8 cellular contexts compared by ENCODE assay signal in genomic region chr12:31959051-31959700, GRCh38. TPM values are rescaled to one million over a fixed set of nuclear protein-coding genes. Genes with fewer than 3 reads are reported as not detected.
A peak's percentile ranks its signal among the peaks of the same experiment; 100 is the strongest.
DNase-seq lines count a peak whose midpoint lies in the region; ATAC-seq, FAIRE-seq and TF ChIP-seq lines count a peak whose summit lies in the region.

Gene RESF1 (plus strand): TSS chr12:31959415. CDS start chr12:31980956, 21,541 bp downstream.

- H3K27ac Mint-ChIP-seq in Caco-2 (ENCODE audit: unreplicated experiment) (peak within 1 kb of the TSS; percentile 93), endodermal cell (peak within 1 kb of the TSS; percentile 95)
- H3K27ac Mint-ChIP-seq in activated CD8-positive, alpha-beta memory T cell treated with anti-CD3 and anti-CD28 coated beads, Interleukin-2, amount 10 ng/mL, durations not matched to agents 7 days and 5 days: peak within 1 kb of the TSS; percentile 98

- H3K4me2 ChIP-seq in mesendoderm (ENCODE audit: low read length): peak within 1 kb of the TSS; percentile 63

- peak within 1 kb of the TSS; percentile 69 for H3K4me3 ChIP-seq in Caco-2 (ENCODE audit: low read depth, low read length)
- peak within 1 kb of the TSS; percentile 91 for H3K4me3 ChIP-seq in NT2/D1 (ENCODE audit: insufficient read length, low read depth)
- H3K4me3 ChIP-seq in endodermal cell (ENCODE audit: low read length): peak within 1 kb of the TSS; percentile 97
- peak within 1 kb of the TSS; percentile 79 for H3K4me3 ChIP-seq in mesendoderm (ENCODE audit: low read length)

- H3K56ac ChIP-seq in mesendoderm (ENCODE audit: low read length): peak within 1 kb of the TSS; percentile 94

- BruUV-seq in Caco-2 (replicated peaks; lab: Mats Ljungman, UMichigan): no TSS peak

- peaks cover under 1% of the 10 kb centered on the region for H3K79me1 ChIP-seq in mesendoderm (ENCODE audit: low read length)

- TF ChIP-seq CTCF in Caco-2 (IDR thresholded peaks at IDR 0.05; ENCODE audit: insufficient read depth in 1 of 2, low read depth in 1 of 2, low read length in 1 of 2, severe bottlenecking in 1 of 2, unreplicated experiment in 1 of 2): peak in 1 of 2 experiments; percentile 0
- TF ChIP-seq CTCF in endodermal cell (conservative IDR thresholded peaks at IDR 0.05): no peak

- peak within 1 kb of the TSS; percentile 41 for H2BK15ac ChIP-seq in mesendoderm (replicated peaks; ENCODE audit: low read depth)

- H3K4me1 ChIP-seq in Caco-2 (peaks cover 38% of the 10 kb centered on the region), NT2/D1 (ENCODE audit: insufficient read depth, insufficient read length) (no peaks in the 10 kb centered on the region), endodermal cell (ENCODE audit: control insufficient read depth, insufficient read depth, low read length) (no peaks in the 10 kb centered on the region), mesendoderm (ENCODE audit: control insufficient read depth, low read depth, low read length) (peaks cover 2% of the 10 kb centered on the region)

- DNase-seq in Caco-2: peak; percentile 97 to 98
- DNase-seq in HTR-8/SVneo (ENCODE audit: insufficient read length, low spot score): peak; percentile 74
- DNase-seq in NT2/D1 (ENCODE audit: low read depth, low spot score): peak; percentile 98
- peak; percentile 91 for DNase-seq in activated CD8-positive, alpha-beta memory T cell treated with anti-CD3 and anti-CD28 coated beads, Interleukin-2, amount 10 ng/mL, durations not matched to agents 7 days and 5 days
- peak; percentile 98 for DNase-seq in endodermal cell
- peak; percentile 99 for DNase-seq in mesendoderm
- peak; percentile 75 for DNase-seq in stimulated activated CD8-positive, alpha-beta memory T cell treated with anti-CD3 and anti-CD28 coated beads, Interleukin-12 subunit alpha, Interleukin-12 subunit beta, amount 100 ng/mL, for 4 hours (ENCODE audit: low read depth)

- H3K9me3 ChIP-seq in Caco-2 (peaks cover 57% of the 10 kb centered on the region), NT2/D1 (ENCODE audit: insufficient read depth, low read length) (peaks cover 55% of the 10 kb centered on the region), endodermal cell (ENCODE audit: control insufficient read depth, low read length) (peaks cover 25% of the 10 kb centered on the region)

- peak within 1 kb of the TSS; percentile 97 for H3K4ac ChIP-seq in mesendoderm (ENCODE audit: low read depth, low read length)

- H3K9me3 Mint-ChIP-seq in Caco-2 (ENCODE audit: unreplicated experiment) (peaks cover 47% of the 10 kb centered on the region), endodermal cell (peaks cover 32% of the 10 kb centered on the region)
- peaks cover 4% of the 10 kb centered on the region for H3K9me3 Mint-ChIP-seq in activated CD8-positive, alpha-beta memory T cell treated with anti-CD3 and anti-CD28 coated beads, Interleukin-2, amount 10 ng/mL, durations not matched to agents 7 days and 5 days (ENCODE audit: low read depth)

- H3K9ac ChIP-seq in NT2/D1 (ENCODE audit: insufficient read length, low read depth): peak within 1 kb of the TSS; percentile 88
- peak within 1 kb of the TSS; percentile 84 for H3K9ac ChIP-seq in endodermal cell (ENCODE audit: extremely low read depth, low read length, poor library complexity, severe bottlenecking)
- peak within 1 kb of the TSS; percentile 89 for H3K9ac ChIP-seq in mesendoderm (ENCODE audit: low read length)

- H3K27ac ChIP-seq in endodermal cell (ENCODE audit: low read depth, low read length) (peak within 1 kb of the TSS; percentile 90), mesendoderm (ENCODE audit: low read depth, low read length) (peak within 1 kb of the TSS; percentile 93)

- peaks cover 42% of the 10 kb centered on the region for H3K4me1 Mint-ChIP-seq in Caco-2 (ENCODE audit: low read depth, unreplicated experiment)
- peaks cover 67% of the 10 kb centered on the region for H3K4me1 Mint-ChIP-seq in activated CD8-positive, alpha-beta memory T cell treated with anti-CD3 and anti-CD28 coated beads, Interleukin-2, amount 10 ng/mL, durations not matched to agents 7 days and 5 days
- peaks cover 42% of the 10 kb centered on the region for H3K4me1 Mint-ChIP-seq in endodermal cell

- no peaks in the 10 kb centered on the region for H3K27me3 Mint-ChIP-seq in Caco-2 (ENCODE audit: insufficient read depth, unreplicated experiment)
- H3K27me3 Mint-ChIP-seq in activated CD8-positive, alpha-beta memory T cell treated with anti-CD3 and anti-CD28 coated beads, Interleukin-2, amount 10 ng/mL, durations not matched to agents 7 days and 5 days: no peaks in the 10 kb centered on the region
- no peaks in the 10 kb centered on the region for H3K27me3 Mint-ChIP-seq in endodermal cell (ENCODE audit: insufficient read depth)

- H3K79me2 ChIP-seq in mesendoderm (ENCODE audit: control insufficient read depth, insufficient read depth, low read length): peaks cover 46% of the 10 kb centered on the region

- H3K36me3 ChIP-seq in Caco-2 (ENCODE audit: control insufficient read depth, insufficient read depth, low read length) (peaks cover 4% of the 10 kb centered on the region), NT2/D1 (ENCODE audit: insufficient read depth, insufficient read length, low read length) (peaks cover 35% of the 10 kb centered on the region), endodermal cell (ENCODE audit: control insufficient read depth, insufficient read depth, low read length) (peaks cover 29% of the 10 kb centered on the region), mesendoderm (ENCODE audit: control insufficient read depth, insufficient read depth, low read length) (no peaks in the 10 kb centered on the region)

- H4K5ac ChIP-seq in mesendoderm (ENCODE audit: low read length): no peak within 1 kb of the TSS

- intact Hi-C loops in Caco-2 (cut with micrococcal nuclease; ENCODE audit: unreplicated experiment): loop anchor here (1.0 to 5.0 kb wide), 11 partner anchors 10 to 306 kb away; partner anchors contain the start of genes AMN1, BICD1 and ETFBKMT

- H2BK120ac ChIP-seq in mesendoderm (ENCODE audit: low read depth, low read length): peak within 1 kb of the TSS; percentile 92

- peak within 1 kb of the TSS; percentile 98 for H3K18ac ChIP-seq in mesendoderm (ENCODE audit: low read length)

- H3K27me3 ChIP-seq in Caco-2 (replicated peaks; ENCODE audit: control insufficient read depth, insufficient read depth, low read length) (no peaks in the 10 kb centered on the region), NT2/D1 (ENCODE audit: insufficient read depth, insufficient read length) (no peaks in the 10 kb centered on the region), endodermal cell (ENCODE audit: control insufficient read depth, insufficient read depth, low read length, poor library complexity, severe bottlenecking) (no peaks in the 10 kb centered on the region), mesendoderm (ENCODE audit: insufficient read depth, low read length, poor library complexity) (no peaks in the 10 kb centered on the region)

- H3K36me3 Mint-ChIP-seq in Caco-2 (ENCODE audit: insufficient read depth, unreplicated experiment) (peaks cover 89% of the 10 kb centered on the region), endodermal cell (ENCODE audit: low read depth) (peaks cover 42% of the 10 kb centered on the region)
- H3K36me3 Mint-ChIP-seq in activated CD8-positive, alpha-beta memory T cell treated with anti-CD3 and anti-CD28 coated beads, Interleukin-2, amount 10 ng/mL, durations not matched to agents 7 days and 5 days: peaks cover 68% of the 10 kb centered on the region

- H2AK5ac ChIP-seq in mesendoderm (ENCODE audit: low read length): no peak within 1 kb of the TSS

- H2BK5ac ChIP-seq in mesendoderm (ENCODE audit: low read length): peak within 1 kb of the TSS; percentile 81

- peak; percentile 87 for ATAC-seq in GM21381 (IDR thresholded peaks at IDR 0.05; ENCODE audit: unreplicated experiment)
- peak; percentile 83 for ATAC-seq in activated CD8-positive, alpha-beta memory T cell treated with anti-CD3 and anti-CD28 coated beads, Interleukin-2, amount 10 ng/mL, durations not matched to agents 7 days and 5 days

- H3K23ac ChIP-seq in mesendoderm (ENCODE audit: low read length): peak within 1 kb of the TSS; percentile 90

- 0% methylated on average over 9 to 68 of the region's 68 CpGs for WGBS in endodermal cell (ENCODE audit: insufficient coverage in 1 of 2, insufficient read length in 1 of 2), 2 experiments
- no CpG with 5 or more reads among the region's 68 CpGs for WGBS in mesendoderm (ENCODE audit: extremely low coverage, insufficient coverage, low lambda C conversion rate)

- CTCF ChIA-PET in Caco-2 (lab: Charles Lee): interaction anchor here (0.6 to 1.0 kb wide), 2 partner anchors 30 to 313 kb away, joined by 3 to 4 read pairs; no protein-coding TSS in a partner anchor
- CTCF ChIA-PET in activated CD8-positive, alpha-beta memory T cell treated with anti-CD3 and anti-CD28 coated beads, Interleukin-2, amount 10 ng/mL, durations not matched to agents 7 days and 5 days (lab: Charles Lee): interaction anchor here (0.6 to 3.8 kb wide), 18 partner anchors 8 to 306 kb away, joined by 3 to 15 read pairs (median 4); partner anchors contain the start of genes AMN1 and BICD1

- H3K4me3 Mint-ChIP-seq in Caco-2 (ENCODE audit: unreplicated experiment): peak within 1 kb of the TSS; percentile 84
- H3K4me3 Mint-ChIP-seq in activated CD8-positive, alpha-beta memory T cell treated with anti-CD3 and anti-CD28 coated beads, Interleukin-2, amount 10 ng/mL, durations not matched to agents 7 days and 5 days: peak within 1 kb of the TSS; percentile 96
- H3K4me3 Mint-ChIP-seq in endodermal cell: peak within 1 kb of the TSS; percentile 95

- no peak for FAIRE-seq in HTR-8/SVneo (lab: Jason Lieb, UNC)

- H4K8ac ChIP-seq in mesendoderm (ENCODE audit: low read depth, low read length): no peak within 1 kb of the TSS

- POLR2A ChIA-PET in Caco-2 (lab: Charles Lee): interaction anchor here (0.8 to 1.3 kb wide), 2 partner anchors 244 to 300 kb away, joined by 3 to 5 read pairs; partner anchors contain the start of gene ETFBKMT

RNA-seq across cellular contexts. Expression of gene RESF1, which starts in this region (rescaled TPM):
- total RNA-seq in Caco-2 (2022): 110 and 118 TPM in 2 replicates
- 100 to 1,000 TPM; 110 to 137 TPM for total RNA-seq in activated CD8-positive, alpha-beta memory T cell treated with anti-CD3 and anti-CD28 coated beads, Interleukin-2, amount 10 ng/mL, durations not matched to agents 7 days and 5 days
- 100 to 1,000 TPM; 152 to 201 TPM for total RNA-seq in endodermal cell
- 42.0 TPM for polyA plus RNA-seq in endodermal cell (2013, experiment 1 of 2)
- 45.3 TPM for polyA plus RNA-seq in endodermal cell (2013, experiment 2 of 2)
- 90.8 TPM for polyA plus RNA-seq in mesendoderm (2013, experiment 1 of 2)
- 95.0 TPM for polyA plus RNA-seq in mesendoderm (2013, experiment 2 of 2)

Comparison
In these comparisons a context has a peak if more than half of its experiments do, and no peak if none do; other contexts are left out.
1. Peak in every context shown above with its lines: DNase-seq, ATAC-seq, H3K4me3 ChIP-seq and H3K27ac ChIP-seq.